Comparison of ENCODE assay signal across 10 cellular contexts in genomic region chr17:1725642-1726511, GRCh38. TPM values are rescaled to one million over a fixed set of nuclear protein-coding genes. Genes with fewer than 3 reads are reported as not detected.
DNase-seq lines count a peak whose midpoint lies in the region; ATAC-seq, FAIRE-seq and TF ChIP-seq lines count a peak whose summit lies in the region.
"Had no signal": no experiment of that assay in that cellular context is flagged by ENCODE, and none has a peak within 500 bp of the region (broad histone marks: within the 10 kb centered on the region; RNA-seq: fewer than 3 reads in every experiment).

No MANE protein-coding gene starts in this region.

- POLR2A ChIA-PET in activated CD4-positive, alpha-beta T cell treated with anti-CD3 and anti-CD28 coated beads for 36 hours (lab: Charles Lee), result interaction anchor here (0.6 kb wide), 1 partner anchor 9 kb away, joined by 7 read pairs; no protein-coding TSS in a partner anchor

- H3K9ac ChIP-seq in keratinocyte (ENCODE audit: control insufficient read depth, extremely low read depth, insufficient read depth, low read length), result no peak overlapping the region

- H3K36me3 Mint-ChIP-seq in activated CD4-positive, alpha-beta T cell treated with anti-CD3 and anti-CD28 coated beads for 36 hours (ENCODE audit: low read depth), result peaks cover 6% of the 10 kb centered on the region
- peaks cover 13% of the 10 kb centered on the region for H3K36me3 Mint-ChIP-seq in activated T-helper 1 cell treated with anti-CD3 and anti-CD28 coated beads, Interleukin-12 subunit alpha, Interleukin-12 subunit beta, Interleukin-2, Interleukin-4 antibody, amounts not matched to agents 30 ng/mL and 10 ng/mL and 1 ng/mL, durations not matched to agents 14 hours and 24 hours and 36 hours (ENCODE audit: low read depth)
- H3K36me3 Mint-ChIP-seq in stimulated activated memory B cell treated with anti-CD40 and anti-IgM and Interleukin-4, amounts not matched to agents 10 μg/mL and 1 μg/mL and 100 μg/mL, for 72 hours, result peaks cover 31% of the 10 kb centered on the region

- peaks cover 27% of the 10 kb centered on the region for H3K4me1 Mint-ChIP-seq in activated CD4-positive, alpha-beta T cell treated with anti-CD3 and anti-CD28 coated beads for 36 hours
- H3K4me1 Mint-ChIP-seq in activated T-helper 1 cell treated with anti-CD3 and anti-CD28 coated beads, Interleukin-12 subunit alpha, Interleukin-12 subunit beta, Interleukin-2, Interleukin-4 antibody, amounts not matched to agents 30 ng/mL and 10 ng/mL and 1 ng/mL, durations not matched to agents 14 hours and 24 hours and 36 hours (ENCODE audit: low read depth), result peaks cover 28% of the 10 kb centered on the region
- peaks cover 73% of the 10 kb centered on the region for H3K4me1 Mint-ChIP-seq in stimulated activated memory B cell treated with anti-CD40 and anti-IgM and Interleukin-4, amounts not matched to agents 10 μg/mL and 1 μg/mL and 100 μg/mL, for 72 hours

- peaks cover 11% of the 10 kb centered on the region for H3K4me1 ChIP-seq in keratinocyte (ENCODE audit: control insufficient read depth, extremely low read depth, insufficient read depth, low read length)

- H3K4me3 Mint-ChIP-seq in activated CD4-positive, alpha-beta T cell treated with anti-CD3 and anti-CD28 coated beads for 36 hours, result peak overlapping the region; percentile 65
- peak overlapping the region; percentile 83 for H3K4me3 Mint-ChIP-seq in activated T-helper 1 cell treated with anti-CD3 and anti-CD28 coated beads, Interleukin-12 subunit alpha, Interleukin-12 subunit beta, Interleukin-2, Interleukin-4 antibody, amounts not matched to agents 30 ng/mL and 10 ng/mL and 1 ng/mL, durations not matched to agents 14 hours and 24 hours and 36 hours
- peak overlapping the region; percentile 81 for H3K4me3 Mint-ChIP-seq in stimulated activated memory B cell treated with anti-CD40 and anti-IgM and Interleukin-4, amounts not matched to agents 10 μg/mL and 1 μg/mL and 100 μg/mL, for 72 hours

- H3K4me2 ChIP-seq in keratinocyte (ENCODE audit: control insufficient read depth, extremely low read depth, insufficient read depth, low read depth, low read length), result peak overlapping the region; percentile 83

- H3K9me3 Mint-ChIP-seq in activated CD4-positive, alpha-beta T cell treated with anti-CD3 and anti-CD28 coated beads for 36 hours (ENCODE audit: low read depth), result no peaks in the 10 kb centered on the region
- no peaks in the 10 kb centered on the region for H3K9me3 Mint-ChIP-seq in activated T-helper 1 cell treated with anti-CD3 and anti-CD28 coated beads, Interleukin-12 subunit alpha, Interleukin-12 subunit beta, Interleukin-2, Interleukin-4 antibody, amounts not matched to agents 30 ng/mL and 10 ng/mL and 1 ng/mL, durations not matched to agents 14 hours and 24 hours and 36 hours
- no peaks in the 10 kb centered on the region for H3K9me3 Mint-ChIP-seq in stimulated activated memory B cell treated with anti-CD40 and anti-IgM and Interleukin-4, amounts not matched to agents 10 μg/mL and 1 μg/mL and 100 μg/mL, for 72 hours

- no peak overlapping the region for H2AFZ ChIP-seq in keratinocyte (ENCODE audit: control insufficient read depth, low read length)

- H3K27me3 ChIP-seq in keratinocyte (ENCODE audit: control insufficient read depth, extremely low read depth, insufficient read depth, low read length), result no peaks in the 10 kb centered on the region

- H3K79me2 ChIP-seq in keratinocyte (ENCODE audit: control insufficient read depth, insufficient read depth, low read length), result peaks cover 13% of the 10 kb centered on the region

- H3K27me3 Mint-ChIP-seq in activated CD4-positive, alpha-beta T cell treated with anti-CD3 and anti-CD28 coated beads for 36 hours, result no peaks in the 10 kb centered on the region
- no peaks in the 10 kb centered on the region for H3K27me3 Mint-ChIP-seq in activated T-helper 1 cell treated with anti-CD3 and anti-CD28 coated beads, Interleukin-12 subunit alpha, Interleukin-12 subunit beta, Interleukin-2, Interleukin-4 antibody, amounts not matched to agents 30 ng/mL and 10 ng/mL and 1 ng/mL, durations not matched to agents 14 hours and 24 hours and 36 hours (ENCODE audit: insufficient read depth)
- no peaks in the 10 kb centered on the region for H3K27me3 Mint-ChIP-seq in stimulated activated memory B cell treated with anti-CD40 and anti-IgM and Interleukin-4, amounts not matched to agents 10 μg/mL and 1 μg/mL and 100 μg/mL, for 72 hours

- H3K27ac ChIP-seq in keratinocyte (ENCODE audit: control insufficient read depth, insufficient read depth, low read length), result no peak overlapping the region

- no peaks in the 10 kb centered on the region for H3K9me3 ChIP-seq in keratinocyte (ENCODE audit: control insufficient read depth, low read depth, low read length)

- intact Hi-C loops in activated CD4-positive, alpha-beta T cell treated with anti-CD3 and anti-CD28 coated beads for 36 hours (cut with DNase I, micrococcal nuclease), result loop anchor here in 1 of 2 experiments (2.0 kb wide), 1 partner anchor 77 kb away; the partner anchor contains the start of gene RILP
- intact Hi-C loops in activated T-helper 1 cell treated with anti-CD3 and anti-CD28 coated beads, Interleukin-12 subunit alpha, Interleukin-12 subunit beta, Interleukin-2, Interleukin-4 antibody, amounts not matched to agents 30 ng/mL and 10 ng/mL and 1 ng/mL, durations not matched to agents 14 hours and 24 hours and 36 hours (cut with micrococcal nuclease), result loop anchor here (2.0 kb wide), 1 partner anchor 41 kb away; the partner anchor contains the start of gene PRPF8

- no peaks in the 10 kb centered on the region for H3K9me1 ChIP-seq in keratinocyte (ENCODE audit: control insufficient read depth, extremely low read depth, insufficient read depth, low read length)

- peak; percentile 5 for DNase-seq in activated CD4-positive, alpha-beta T cell treated with anti-CD3 and anti-CD28 coated beads for 36 hours
- DNase-seq in activated CD4-positive, alpha-beta T cell treated with anti-CD3 and anti-CD28 coated beads for 4 hours, result no peak
- no peak for DNase-seq in activated T-helper 1 cell treated with anti-CD3 and anti-CD28 coated beads, Interleukin-12 subunit alpha, Interleukin-12 subunit beta, Interleukin-2, Interleukin-4 antibody, amounts not matched to agents 30 ng/mL and 10 ng/mL and 1 ng/mL, durations not matched to agents 14 hours and 24 hours and 36 hours (ENCODE audit: low spot score)
- DNase-seq in keratinocyte (ENCODE audit: low read depth, low spot score) (no peak), nucleus accumbens (lab: John Stamatoyannopoulos, UW) (no peak), NCI-H82 (lab: John Stamatoyannopoulos, UW) (no peak)
- no peak for DNase-seq in stimulated activated CD4-positive, alpha-beta T cell treated with anti-CD3 and anti-CD28 coated beads, Interleukin-1b, Interleukin-23, amount 100 ng/mL, for 48 hours
- DNase-seq: activated effector memory CD4-positive, alpha-beta T cell treated with anti-CD3 and anti-CD28 coated beads, Interleukin-2, amount 50 U/mL, for 16 hours had no signal

- FAIRE-seq in keratinocyte (lab: Jason Lieb, UNC), result no peak

- H3K27ac Mint-ChIP-seq in activated CD4-positive, alpha-beta T cell treated with anti-CD3 and anti-CD28 coated beads for 36 hours, result no peak overlapping the region
- H3K27ac Mint-ChIP-seq in activated T-helper 1 cell treated with anti-CD3 and anti-CD28 coated beads, Interleukin-12 subunit alpha, Interleukin-12 subunit beta, Interleukin-2, Interleukin-4 antibody, amounts not matched to agents 30 ng/mL and 10 ng/mL and 1 ng/mL, durations not matched to agents 14 hours and 24 hours and 36 hours, result peak overlapping the region; percentile 23
- H3K27ac Mint-ChIP-seq in stimulated activated memory B cell treated with anti-CD40 and anti-IgM and Interleukin-4, amounts not matched to agents 10 μg/mL and 1 μg/mL and 100 μg/mL, for 72 hours, result peak overlapping the region; percentile 99

- peaks cover 5 to 9% of the 10 kb centered on the region in 2 experiments for H3K36me3 ChIP-seq in keratinocyte (ENCODE audit: control insufficient read depth in 2 of 2, extremely low read depth in 1 of 2, insufficient read depth in 2 of 2, low read length in 2 of 2)

- no peak for TF ChIP-seq CTCF in keratinocyte (optimal IDR thresholded peaks at IDR 0.05 in 1 of 3, IDR thresholded peaks at IDR 0.05 in 1 of 3, conservative IDR thresholded peaks at IDR 0.05 in 1 of 3; ENCODE audit: extremely low read depth in 1 of 3, insufficient read depth in 2 of 3, low read length in 3 of 3)

- dilution Hi-C loops in keratinocyte (cut with MboI; ENCODE audit: extremely low pct_ligation_motif_present, low sequenced_read_pairs), result no loop called here

- CTCF ChIA-PET in activated CD4-positive, alpha-beta T cell treated with anti-CD3 and anti-CD28 coated beads for 36 hours (lab: Charles Lee), result interaction anchor here (0.6 to 1.2 kb wide), 2 partner anchors 56 to 188 kb away, joined by 3 to 4 read pairs; no protein-coding TSS in a partner anchor

- H3K4me3 ChIP-seq in keratinocyte (ENCODE audit: control insufficient read depth in 2 of 3, extremely low read depth in 1 of 3, insufficient read depth in 2 of 3, low read depth in 1 of 3, low read length in 3 of 3), result peak overlapping the region; percentile 69 to 79 (median 76)

- no peaks in the 10 kb centered on the region for H4K20me1 ChIP-seq in keratinocyte (ENCODE audit: control insufficient read depth, extremely low read depth, insufficient read depth, low read length)

- ATAC-seq in activated CD4-positive, alpha-beta T cell treated with anti-CD3 and anti-CD28 coated beads for 36 hours, result no peak
- no peak for ATAC-seq in stimulated activated memory B cell treated with anti-CD40 and anti-IgM and Interleukin-4, amounts not matched to agents 10 μg/mL and 1 μg/mL and 100 μg/mL, for 72 hours

RNA-seq across cellular contexts. Expression of gene WDR81, which starts 1.4 kb away (rescaled TPM):
- total RNA-seq in activated CD4-positive, alpha-beta T cell treated with anti-CD3 and anti-CD28 coated beads for 36 hours, result 1 to 10 TPM; 6.9 to 8.6 TPM
- total RNA-seq in activated T-helper 1 cell treated with anti-CD3 and anti-CD28 coated beads, Interleukin-12 subunit alpha, Interleukin-12 subunit beta, Interleukin-2, Interleukin-4 antibody, amounts not matched to agents 30 ng/mL and 10 ng/mL and 1 ng/mL, durations not matched to agents 14 hours and 24 hours and 36 hours, result 21.6 and 21.9 TPM in 2 replicates
- 4.2 to 9.5 TPM (median 7.3 TPM) in 3 replicates for polyA plus RNA-seq in keratinocyte
- polyA plus RNA-seq in keratinocyte (2011; ENCODE audit: low read depth), result 3.9 TPM
- polyA plus RNA-seq in keratinocyte (2011; cell fraction: cytosol; rRNA removed), result 2.9 and 6.2 TPM in 2 replicates
- polyA plus RNA-seq in keratinocyte (2011; cell fraction: nucleus; rRNA removed), result 21.5 and 27.0 TPM in 2 replicates
- polyA plus RNA-seq in keratinocyte (2012; ENCODE audit: low replicate concordance), result 8.9 and 15.4 TPM in 2 replicates
- 7.7 to 21.7 TPM (median 11.9 TPM) in 3 replicates for polyA minus RNA-seq in keratinocyte
- polyA minus RNA-seq in keratinocyte (2011; cell fraction: cytosol; rRNA and poly(A)+ RNA removed), result 19.6 TPM
- 30.9 and 37.2 TPM in 2 replicates for polyA minus RNA-seq in keratinocyte (2011; cell fraction: nucleus; rRNA and poly(A)+ RNA removed)

RNA-seq across cellular contexts. Expression of gene TLCD2, which starts 15.7 kb away (rescaled TPM):
- total RNA-seq in activated CD4-positive, alpha-beta T cell treated with anti-CD3 and anti-CD28 coated beads for 36 hours, result under 1 TPM; 0.30 to 0.39 TPM
- 0.12 and 0.13 TPM in 2 replicates for total RNA-seq in activated T-helper 1 cell treated with anti-CD3 and anti-CD28 coated beads, Interleukin-12 subunit alpha, Interleukin-12 subunit beta, Interleukin-2, Interleukin-4 antibody, amounts not matched to agents 30 ng/mL and 10 ng/mL and 1 ng/mL, durations not matched to agents 14 hours and 24 hours and 36 hours
- 0.75 to 1.1 TPM (median 0.76 TPM) in 3 replicates for polyA plus RNA-seq in keratinocyte
- 10.0 TPM for polyA plus RNA-seq in keratinocyte (2011; ENCODE audit: low read depth)
- polyA plus RNA-seq in keratinocyte (2011; cell fraction: cytosol; rRNA removed), result 1.00 and 1.1 TPM in 2 replicates
- 2.1 and 2.6 TPM in 2 replicates for polyA plus RNA-seq in keratinocyte (2011; cell fraction: nucleus; rRNA removed)
- 1.3 and 3.5 TPM in 2 replicates for polyA plus RNA-seq in keratinocyte (2012; ENCODE audit: low replicate concordance)
- polyA minus RNA-seq in keratinocyte, result 0.48 to 2.2 TPM (median 0.95 TPM) in 3 replicates
- polyA minus RNA-seq in keratinocyte (2011; cell fraction: cytosol; rRNA and poly(A)+ RNA removed), result 1.3 TPM
- 0.84 and 2.0 TPM in 2 replicates for polyA minus RNA-seq in keratinocyte (2011; cell fraction: nucleus; rRNA and poly(A)+ RNA removed)

RNA-seq across cellular contexts. Expression of gene SERPINF2, which starts 16.8 kb away (rescaled TPM):
- total RNA-seq in activated CD4-positive, alpha-beta T cell treated with anti-CD3 and anti-CD28 coated beads for 36 hours, result under 1 TPM in 1 of 2 experiments, not detected in 1; 0.12 TPM
- total RNA-seq in activated T-helper 1 cell treated with anti-CD3 and anti-CD28 coated beads, Interleukin-12 subunit alpha, Interleukin-12 subunit beta, Interleukin-2, Interleukin-4 antibody, amounts not matched to agents 30 ng/mL and 10 ng/mL and 1 ng/mL, durations not matched to agents 14 hours and 24 hours and 36 hours, result 0.12 and 0.41 TPM in 2 replicates
- polyA plus RNA-seq in keratinocyte, result 0.93 to 1.5 TPM (median 0.96 TPM) in 3 replicates
- polyA plus RNA-seq in keratinocyte (2011; ENCODE audit: low read depth), result not detected
- 0.50 and 1.1 TPM in 2 replicates for polyA plus RNA-seq in keratinocyte (2011; cell fraction: cytosol; rRNA removed)
- 1.3 and 2.0 TPM in 2 replicates for polyA plus RNA-seq in keratinocyte (2011; cell fraction: nucleus; rRNA removed)
- polyA plus RNA-seq in keratinocyte (2012; ENCODE audit: low replicate concordance), result 0.66 and 1.7 TPM in 2 replicates
- 0.45 to 1.0 TPM (median 0.46 TPM) in 3 replicates for polyA minus RNA-seq in keratinocyte
- 2.3 TPM for polyA minus RNA-seq in keratinocyte (2011; cell fraction: cytosol; rRNA and poly(A)+ RNA removed)
- 0.95 and 1.0 TPM in 2 replicates for polyA minus RNA-seq in keratinocyte (2011; cell fraction: nucleus; rRNA and poly(A)+ RNA removed)
- polyA plus RNA-seq: AG04450 had no signal

RNA-seq across cellular contexts. Expression of gene SERPINF1, which starts 36.0 kb away (rescaled TPM):
- under 1 TPM; 0.27 to 0.47 TPM for total RNA-seq in activated CD4-positive, alpha-beta T cell treated with anti-CD3 and anti-CD28 coated beads for 36 hours
- not detected in 2 replicates for total RNA-seq in activated T-helper 1 cell treated with anti-CD3 and anti-CD28 coated beads, Interleukin-12 subunit alpha, Interleukin-12 subunit beta, Interleukin-2, Interleukin-4 antibody, amounts not matched to agents 30 ng/mL and 10 ng/mL and 1 ng/mL, durations not matched to agents 14 hours and 24 hours and 36 hours
- 17.3 to 29.8 TPM (median 23.2 TPM) in 3 replicates for polyA plus RNA-seq in keratinocyte
- polyA plus RNA-seq in keratinocyte (2011; ENCODE audit: low read depth), result 7.0 TPM
- 7.6 and 12.1 TPM in 2 replicates for polyA plus RNA-seq in keratinocyte (2011; cell fraction: cytosol; rRNA removed)
- polyA plus RNA-seq in keratinocyte (2011; cell fraction: nucleus; rRNA removed), result 74.3 and 95.0 TPM in 2 replicates
- 7.5 and 8.7 TPM in 2 replicates for polyA plus RNA-seq in keratinocyte (2012; ENCODE audit: low replicate concordance)
- 9.5 to 29.1 TPM (median 15.6 TPM) in 3 replicates for polyA minus RNA-seq in keratinocyte
- 11.1 TPM for polyA minus RNA-seq in keratinocyte (2011; cell fraction: cytosol; rRNA and poly(A)+ RNA removed)
- 6.6 and 10.3 TPM in 2 replicates for polyA minus RNA-seq in keratinocyte (2011; cell fraction: nucleus; rRNA and poly(A)+ RNA removed)

RNA-seq across cellular contexts. Expression of gene PRPF8, which starts 41.2 kb away (rescaled TPM):
- total RNA-seq in activated CD4-positive, alpha-beta T cell treated with anti-CD3 and anti-CD28 coated beads for 36 hours, result 100 to 1,000 TPM; 391 to 425 TPM
- total RNA-seq in activated T-helper 1 cell treated with anti-CD3 and anti-CD28 coated beads, Interleukin-12 subunit alpha, Interleukin-12 subunit beta, Interleukin-2, Interleukin-4 antibody, amounts not matched to agents 30 ng/mL and 10 ng/mL and 1 ng/mL, durations not matched to agents 14 hours and 24 hours and 36 hours, result 405 and 410 TPM in 2 replicates
- polyA plus RNA-seq in keratinocyte, result 60.1 to 118 TPM (median 97.5 TPM) in 3 replicates
- polyA plus RNA-seq in keratinocyte (2011; ENCODE audit: low read depth), result 187 TPM
- 56.1 and 61.6 TPM in 2 replicates for polyA plus RNA-seq in keratinocyte (2011; cell fraction: cytosol; rRNA removed)
- polyA plus RNA-seq in keratinocyte (2011; cell fraction: nucleus; rRNA removed), result 224 and 245 TPM in 2 replicates
- 77.2 and 133 TPM in 2 replicates for polyA plus RNA-seq in keratinocyte (2012; ENCODE audit: low replicate concordance)
- 166 to 590 TPM (median 337 TPM) in 3 replicates for polyA minus RNA-seq in keratinocyte
- 153 TPM for polyA minus RNA-seq in keratinocyte (2011; cell fraction: cytosol; rRNA and poly(A)+ RNA removed)
- 210 and 327 TPM in 2 replicates for polyA minus RNA-seq in keratinocyte (2011; cell fraction: nucleus; rRNA and poly(A)+ RNA removed)
